20 cellular contexts compared by ENCODE assay signal in genomic region chr16:84055801-84056634, GRCh38. TPM values are rescaled to one million over a fixed set of nuclear protein-coding genes. Genes with fewer than 3 reads are reported as not detected.
DNase-seq lines count a peak whose midpoint lies in the region; ATAC-seq, FAIRE-seq and TF ChIP-seq lines count a peak whose summit lies in the region.
"Had no signal": no experiment of that assay in that cellular context is flagged by ENCODE, and none has a peak within 500 bp of the region (broad histone marks: within the 10 kb centered on the region; RNA-seq: fewer than 3 reads in every experiment).

No MANE protein-coding gene starts in this region.

- no peaks in the 10 kb centered on the region for H3K27me3 ChIP-seq in K562 (ENCODE audit: control insufficient read depth in 2 of 2, insufficient read depth in 2 of 2, low read length in 2 of 2)
- H3K27me3 ChIP-seq in right cardiac atrium (ENCODE audit: control insufficient read depth, insufficient read depth) = no peaks in the 10 kb centered on the region
- no peaks in the 10 kb centered on the region for H3K27me3 ChIP-seq in prostate gland (replicated peaks; ENCODE audit: insufficient read depth)

- H3K27ac ChIP-seq in K562 (ENCODE audit: extremely low read depth, low read depth, low read length) (peak overlapping the region; percentile 66), right cardiac atrium (ENCODE audit: low read length) (peak overlapping the region; percentile 70), prostate gland (no peak overlapping the region)
- H3K27ac ChIP-seq: GM23248, KMS-11, thoracic aorta had no signal

- H4K20me1 ChIP-seq in K562 (replicated peaks; ENCODE audit: control insufficient read depth, insufficient read depth, low read length) = no peaks in the 10 kb centered on the region; the same call in 1 of the 2 replicates

- in situ Hi-C loops in K562 (cut with MboI) = no loop called here

- peak overlapping the region; percentile 69 for H2AFZ ChIP-seq in K562 (ENCODE audit: low read depth, low read length)
- H2AFZ ChIP-seq: GM23248 had no signal

- 46% methylated on average over 19 of the region's 19 CpGs for WGBS in K562 (ENCODE audit: insufficient coverage, low coverage, missing lambda C conversion rate)
- 82% methylated on average over 19 of the region's 19 CpGs for WGBS in right cardiac atrium
- WGBS in prostate gland = 71% methylated on average over 19 of the region's 19 CpGs

- TF ChIP-seq CTCF in K562 (IDR thresholded peaks at IDR 0.05 in 2 of 3, conservative IDR thresholded peaks at IDR 0.05 in 1 of 3; ENCODE audit: insufficient read depth in 2 of 3, low read depth in 1 of 3, low read length in 3 of 3) = no peak
- no peak for TF ChIP-seq CTCF in prostate gland (IDR thresholded peaks at IDR 0.05)

- H3K9ac ChIP-seq in K562 (ENCODE audit: insufficient read depth in 1 of 2, low read depth in 2 of 2, low read length in 2 of 2) = peak overlapping the region; percentile 33 to 36; a peak in 2 of 4 replicates
- H3K9ac ChIP-seq: GM23248, KMS-11 had no signal

- no peaks in the 10 kb centered on the region for H3K79me2 ChIP-seq in K562 (ENCODE audit: control insufficient read depth, insufficient read depth, low read length)

- H3K4me1 ChIP-seq in K562 (replicated peaks in 1 of 2; ENCODE audit: control insufficient read depth in 2 of 2, insufficient read depth in 2 of 2, low read length in 2 of 2) = peaks cover 8 to 21% of the 10 kb centered on the region in 2 experiments; a peak in 4 of 5 replicates
- peaks cover 9% of the 10 kb centered on the region for H3K4me1 ChIP-seq in right cardiac atrium (ENCODE audit: control insufficient read depth, insufficient read depth, low read length)
- H3K4me1 ChIP-seq in prostate gland (replicated peaks) = no peaks in the 10 kb centered on the region

- H3K9me3 ChIP-seq in K562 (replicated peaks; ENCODE audit: control insufficient read depth, insufficient read depth, low read depth, low read length) (no peaks in the 10 kb centered on the region), right cardiac atrium (ENCODE audit: control insufficient read depth, low read length) (no peaks in the 10 kb centered on the region), prostate gland (no peaks in the 10 kb centered on the region)
- H3K9me3 ChIP-seq: thoracic aorta had no signal

- peak; percentile 89 for FAIRE-seq in K562 (lab: Jason Lieb, UNC)
- FAIRE-seq: colon, endometrium had no signal

- TF ChIP-seq POLR2A in K562 (conservative IDR thresholded peaks at IDR 0.05) (0 out of 2 replicates have a peak, but pooled peaks have one; percentile 24), prostate gland (IDR thresholded peaks at IDR 0.05) (no peak)

- H3K4me3 ChIP-seq in K562 (no peak overlapping the region), right cardiac atrium (ENCODE audit: low read length) (no peak overlapping the region), prostate gland (no peak overlapping the region)
- H3K4me3 ChIP-seq: GM23248, thoracic aorta had no signal

- ATAC-seq in K562 = peak; percentile 96
- ATAC-seq in right cardiac atrium = peak in 1 of 2 donors; percentile 4
- ATAC-seq: activated CD4-positive, alpha-beta T cell treated with anti-CD3 and anti-CD28 coated beads for 36 hours had no signal

- no TSS peak for BruUV-seq in K562 (replicated peaks; lab: Mats Ljungman, UMichigan)

- no peak for TF ChIP-seq RAD21 in K562 (CRISPR knock-in tag; conservative IDR thresholded peaks at IDR 0.05 in 1 of 2, IDR thresholded peaks at IDR 0.05 in 1 of 2)

- peak overlapping the region; percentile 59 for H3K4me2 ChIP-seq in K562 (ENCODE audit: insufficient read depth, low read length)
- H3K4me2 ChIP-seq: KMS-11 had no signal

- POLR2A ChIA-PET in K562 (lab: Yijun Ruan, JAX) = interaction anchor here (0.6 to 2.1 kb wide), 8 partner anchors 13 to 246 kb away, joined by 3 to 9 read pairs (median 4); partner anchors contain the start of gene SLC38A8

- DNase-seq in ELF-1 (ENCODE audit: low read depth, low spot score) (peak; percentile 82), K562 (ENCODE audit: extremely low read depth in 1 of 4, low spot score in 3 of 4) (peak; percentile 58 to 70 (median 63)), right cardiac atrium (no peak), prostate gland (ENCODE audit: low spot score) (peak; percentile 19), NCI-H2081 (lab: John Stamatoyannopoulos, UW) (no peak), SW 1271 (lab: John Stamatoyannopoulos, UW) (no peak), DMS53 treated with DMSO at 0.1 percent for 48 hours (lab: John Stamatoyannopoulos, UW; ENCODE audit: unreplicated experiment) (no peak)
- no peak for DNase-seq in activated effector memory CD4-positive, alpha-beta T cell treated with Interleukin-2 at 50 U/mL for 16 hours
- DNase-seq: activated CD4-positive, alpha-beta T cell treated with anti-CD3 and anti-CD28 coated beads for 36 hours; activated effector memory CD4-positive, alpha-beta T cell treated with anti-CD3 and anti-CD28 coated beads, Interleukin-2, amount 50 U/mL, for 16 hours; DMS79 treated with DMSO at 0.1 percent for 48 hours; GM23248; NCI-H2029 treated with DMSO at 0.1 percent for 48 hours; NCI-H510A; NK-92 treated with Interleukin-12 subunit alpha and Interleukin-12 subunit beta, amount 100 ng/mL, for 24 hours had no signal

- no peak for TF ChIP-seq EP300 in K562 (IDR thresholded peaks at IDR 0.05; ENCODE audit: low read length)

- H3K9me1 ChIP-seq in K562 (ENCODE audit: control insufficient read depth, insufficient read depth, low read length) = peaks cover 4% of the 10 kb centered on the region

- intact Hi-C loops in K562 (cut with micrococcal nuclease) (no loop called here), right cardiac atrium (cut with DNase I) (no loop called here), prostate gland (cut with DNase I) (no loop called here)

- CTCF ChIA-PET in K562 (lab: Yijun Ruan, JAX; ENCODE audit: low intra/inter-chr PET ratio) = no interaction called here

- peaks cover 86% of the 10 kb centered on the region for H3K36me3 ChIP-seq in K562 (ENCODE audit: control insufficient read depth, insufficient read depth, low read length)
- peaks cover 12 to 33% of the 10 kb centered on the region in 2 donors for H3K36me3 ChIP-seq in prostate gland

TF ChIP-seq in K562, 482 proteins besides CTCF, POLR2A, EP300 and RAD21 (continues in another document):
- TF ChIP-seq PPARD (CRISPR knock-in tag; IDR thresholded peaks at IDR 0.05) (no peak), DLX4 (CRISPR knock-in tag; IDR thresholded peaks at IDR 0.05) (no peak), U2AF2 (optimal IDR thresholded peaks at IDR 0.05; ENCODE audit: low read depth, low read length) (no peak), SRSF7 (optimal IDR thresholded peaks at IDR 0.05; ENCODE audit: low read depth, low read length) (no peak), MAFF (IDR thresholded peaks at IDR 0.05; ENCODE audit: low read length) (0 out of 2 replicates have a peak, but pooled peaks have one; percentile 47), PHF8 (IDR thresholded peaks at IDR 0.05; ENCODE audit: borderline replicate concordance, low read length) (peak; percentile 20; the same call in 1 of the 2 replicates), KLF1 (tag; IDR thresholded peaks at IDR 0.05) (no peak), SREBF2 (CRISPR knock-in tag; IDR thresholded peaks at IDR 0.05) (no peak), HOXB6 (CRISPR knock-in tag; IDR thresholded peaks at IDR 0.05; ENCODE audit: borderline replicate concordance) (no peak), HNRNPUL1 (IDR thresholded peaks at IDR 0.05; ENCODE audit: low read length) (no peak), RFX1 (IDR thresholded peaks at IDR 0.05) (no peak), TAF1 (IDR thresholded peaks at IDR 0.05; ENCODE audit: control insufficient read depth, extremely low read depth, insufficient read depth, low read length, severe bottlenecking) (peak; percentile 20), ZNF589 (CRISPR knock-in tag; IDR thresholded peaks at IDR 0.05; ENCODE audit: low read depth) (no peak), JUND (IDR thresholded peaks at IDR 0.05; ENCODE audit: borderline replicate concordance, low read depth, low read length) (no peak), JUND (tag; IDR thresholded peaks at IDR 0.05; ENCODE audit: borderline replicate concordance, low read depth, low read length) (no peak), ZC3H11A (IDR thresholded peaks at IDR 0.05; ENCODE audit: low read depth, low read length) (no peak), BMI1 (IDR thresholded peaks at IDR 0.05; ENCODE audit: low read length) (no peak), L3MBTL2 (IDR thresholded peaks at IDR 0.05) (no peak), NFIC (IDR thresholded peaks at IDR 0.05) (0 out of 2 replicates have a peak, but pooled peaks have one; percentile 4), KDM4B (IDR thresholded peaks at IDR 0.05; ENCODE audit: borderline replicate concordance in 2 of 2, low read depth in 1 of 2) (no peak)

RNA-seq across cellular contexts. Expression of gene SLC38A8, which starts 13.4 kb away (rescaled TPM):
- total RNA-seq in K562 (2011; cell fraction: chromatin; rRNA removed; ENCODE audit: low replicate concordance) = not detected in 2 replicates
- total RNA-seq in K562 (2011; cell fraction: nucleolus; rRNA removed) = not detected in 2 replicates
- not detected in 2 replicates for total RNA-seq in K562 (2011; cell fraction: nucleoplasm; rRNA removed)
- total RNA-seq in K562 (2014; rRNA removed) (not detected in 2 replicates), K562 (2014; rRNA removed; fragmentation: Illumina TruSeq; extraction: Trizol) (not detected in 2 replicates), K562 (2015; rRNA removed; fragmentation: Illumina TruSeq; extraction: Trizol) (not detected in 2 replicates), K562 (2021) (not detected in 2 replicates), right cardiac atrium (under 1 TPM in 2 of 4 donors, not detected in 2; 0.21 to 0.29 TPM), prostate gland (not detected)
- polyA plus RNA-seq in K562 (2011; rRNA removed) (not detected in 2 replicates), K562 (2014; fragmentation: Illumina TruSeq; extraction: Trizol) (not detected in 2 replicates), K562 (2014; fragmentation: Nextera tagmentation; extraction: Ambion mirVana) (not detected), K562 (2014; rRNA removed) (0.28 TPM in 1 of 2 replicates, not detected in the other), right cardiac atrium (not detected)
- not detected in 2 replicates for polyA plus RNA-seq in K562 (2011; cell fraction: cytosol; rRNA removed)
- polyA plus RNA-seq in K562 (2011; cell fraction: nucleus; rRNA removed) = not detected in 2 replicates
- not detected in 2 replicates for polyA plus RNA-seq in K562 (2012)
- polyA minus RNA-seq in K562 (2011; rRNA and poly(A)+ RNA removed) = not detected in 2 replicates
- not detected in 2 replicates for polyA minus RNA-seq in K562 (2011; cell fraction: cytosol; rRNA and poly(A)+ RNA removed)
- not detected in 2 replicates for polyA minus RNA-seq in K562 (2011; cell fraction: nucleus; rRNA and poly(A)+ RNA removed)
- total RNA-seq: activated CD4-positive, alpha-beta T cell treated with anti-CD3 and anti-CD28 coated beads for 36 hours; CD4-positive, alpha-beta T cell; GM23248; thoracic aorta had no signal
- polyA plus RNA-seq: GM23248 had no signal

Comparison
In these comparisons a context has a peak if more than half of its experiments do, and no peak if none do; other contexts are left out.
1. DNase-seq: peak in ELF-1 (single experiment), K562 (4 of 4) and prostate gland (single experiment); none in right cardiac atrium (0 of 3), NCI-H2081 (0 of 2), SW 1271 (0 of 2), activated effector memory CD4-positive, alpha-beta T cell treated with Interleukin-2 at 50 U/mL for 16 hours (single experiment) and DMS53 treated with DMSO at 0.1 percent for 48 hours (single experiment).
2. H3K27ac ChIP-seq: peak in K562 (single experiment) and right cardiac atrium (single experiment); none in prostate gland (0 of 2).